1 cellular context compared by ENCODE assay signal in genomic region chr15:98668566-98669308, GRCh38.
TF ChIP-seq lines count a peak whose summit lies in the region.

No MANE protein-coding gene starts in this region.

TF ChIP-seq in GM23338, 12 proteins besides CTCF, POLR2A, EP300 and RAD21 (continued from another document):
- no peak for TF ChIP-seq ZNF462 (CRISPR knock-in tag; IDR thresholded peaks at IDR 0.05)
- no peak for TF ChIP-seq NANOG (IDR thresholded peaks at IDR 0.05; ENCODE audit: borderline replicate concordance)
- no peak for TF ChIP-seq ETS1 (IDR thresholded peaks at IDR 0.05)
